21 cellular contexts compared by ENCODE assay signal in genomic region chr6:34369385-34369784, GRCh38.
"Had no signal": no experiment of that assay in that cellular context is flagged by ENCODE, and none has a peak within 500 bp of the region (broad histone marks: within the 10 kb centered on the region; RNA-seq: fewer than 3 reads in every experiment).

No MANE protein-coding gene starts in this region.

- ATAC-seq: gastroesophageal sphincter had no signal

- H3K4me3 ChIP-seq: esophagus muscularis mucosa, gastroesophageal sphincter, lung, smooth muscle cell, testis, tibial nerve, upper lobe of right lung, vagina had no signal

- H3K27ac ChIP-seq: epithelial cell of prostate, esophagus muscularis mucosa, testis, upper lobe of right lung, vagina had no signal

- H3K27me3 ChIP-seq: esophagus muscularis mucosa, gastroesophageal sphincter, testis, tibial nerve, upper lobe of right lung, vagina had no signal

- H3K4me3 Mint-ChIP-seq: naive B cell had no signal

- DNase-seq: cortex of kidney; effector memory CD4-positive, alpha-beta T cell; glutamatergic neuron; kidney; left cardiac atrium; left ventricle myocardium superior; mesenchymal stem cell; naive B cell; posterior cingulate gyrus; right cardiac atrium; stimulated activated CD4-positive, alpha-beta T cell treated with anti-CD3 and anti-CD28 coated beads, Interleukin-2, amount 100 ng/mL, for 48 hours; stimulated activated naive CD4-positive, alpha-beta T cell treated with Interleukin-2 at 50 U/mL for 16 hours; testis; upper lobe of right lung had no signal

- H3K9me3 ChIP-seq: esophagus muscularis mucosa, gastroesophageal sphincter, testis, tibial nerve, upper lobe of right lung, vagina had no signal

- H3K27me3 Mint-ChIP-seq: naive B cell had no signal

- H3K9me3 Mint-ChIP-seq: naive B cell had no signal

- H3K4me1 ChIP-seq: testis had no signal

- H3K36me3 ChIP-seq: esophagus muscularis mucosa, gastroesophageal sphincter, tibial nerve, upper lobe of right lung, vagina had no signal
